12 cellular contexts compared by ENCODE assay signal in the genomic region with DNA sequence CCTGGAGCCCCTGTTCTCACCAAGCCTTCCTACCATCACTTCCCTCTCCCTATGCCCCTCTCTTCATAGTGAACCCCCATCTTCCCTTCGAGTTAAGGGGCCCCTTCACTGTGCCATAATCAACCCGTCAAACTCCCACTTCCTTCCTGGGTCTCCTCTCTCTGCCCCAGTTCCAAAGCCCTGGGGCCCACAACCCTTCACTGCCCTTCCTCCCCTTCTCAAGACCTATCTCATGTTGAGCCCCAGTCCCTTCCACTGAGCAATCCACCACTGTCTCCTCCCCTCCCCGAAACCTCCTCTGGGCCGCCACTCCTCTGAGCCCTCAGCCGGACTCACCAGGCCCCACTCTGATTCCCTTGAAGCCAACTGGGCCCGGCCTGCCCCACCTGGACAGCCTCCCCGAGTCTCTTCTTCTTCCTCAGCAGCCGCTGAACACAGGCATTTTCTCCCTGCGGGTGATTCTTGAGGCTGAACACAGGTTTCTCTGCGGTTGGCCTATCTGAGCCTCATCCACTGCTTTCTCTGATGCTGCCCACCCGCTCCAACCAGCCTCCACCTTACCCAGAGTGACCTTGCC. TPM values are rescaled to one million over a fixed set of nuclear protein-coding genes. Genes with fewer than 3 reads are reported as not detected.
DNase-seq lines count a peak whose midpoint lies in the region; ATAC-seq and TF ChIP-seq lines count a peak whose summit lies in the region.
"Had no signal": no experiment of that assay in that cellular context is flagged by ENCODE, and none has a peak within 500 bp of the region (broad histone marks: within the 10 kb centered on the region; RNA-seq: fewer than 3 reads in every experiment).

No MANE protein-coding gene starts in this region.

- peaks cover 25% of the 10 kb centered on the region for H3K4me1 Mint-ChIP-seq in activated naive CD8-positive, alpha-beta T cell (ENCODE audit: low read depth)
- H3K4me1 Mint-ChIP-seq in activated naive CD8-positive, alpha-beta T cell treated with anti-CD3 and anti-CD28 coated beads, Interleukin-2, amount 50 U/mL, for 24 hours, result peaks cover 23% of the 10 kb centered on the region
- peaks cover 48% of the 10 kb centered on the region for H3K4me1 Mint-ChIP-seq in endodermal cell
- H3K4me1 Mint-ChIP-seq in stimulated activated naive B cell treated with anti-CD40 and anti-IgM and Interleukin-4, amounts not matched to agents 10 μg/mL and 1 μg/mL and 100 μg/mL, for 72 hours, result peaks cover 20% of the 10 kb centered on the region in 2 donors

- H3K4me2 ChIP-seq in OCI-LY7 (ENCODE audit: low read length), result no peak overlapping the region

- no peaks in the 10 kb centered on the region for H3K9me3 ChIP-seq in SK-N-MC (ENCODE audit: low read depth, low read length)
- no peaks in the 10 kb centered on the region for H3K9me3 ChIP-seq in endodermal cell (ENCODE audit: control insufficient read depth, low read length)
- H3K9me3 ChIP-seq in OCI-LY7 (ENCODE audit: low read length), result no peaks in the 10 kb centered on the region

- no peaks in the 10 kb centered on the region for H3K9me3 Mint-ChIP-seq in activated naive CD8-positive, alpha-beta T cell (ENCODE audit: low read depth)
- no peaks in the 10 kb centered on the region for H3K9me3 Mint-ChIP-seq in activated naive CD8-positive, alpha-beta T cell treated with anti-CD3 and anti-CD28 coated beads, Interleukin-2, amount 50 U/mL, for 24 hours
- H3K9me3 Mint-ChIP-seq in endodermal cell, result no peaks in the 10 kb centered on the region
- H3K9me3 Mint-ChIP-seq in stimulated activated naive B cell treated with anti-CD40 and anti-IgM and Interleukin-4, amounts not matched to agents 10 μg/mL and 1 μg/mL and 100 μg/mL, for 72 hours, result no peaks in the 10 kb centered on the region

- intact Hi-C loops in OCI-LY7 (cut with micrococcal nuclease; ENCODE audit: unreplicated experiment), result no loop called here

- POLR2A ChIA-PET in OCI-LY7 (lab: Charles Lee), result no interaction called here

- H3K36me3 Mint-ChIP-seq in activated naive CD8-positive, alpha-beta T cell, result no peaks in the 10 kb centered on the region
- H3K36me3 Mint-ChIP-seq in activated naive CD8-positive, alpha-beta T cell treated with anti-CD3 and anti-CD28 coated beads, Interleukin-2, amount 50 U/mL, for 24 hours (ENCODE audit: low read depth), result no peaks in the 10 kb centered on the region
- H3K36me3 Mint-ChIP-seq in endodermal cell (ENCODE audit: low read depth), result peaks cover 12% of the 10 kb centered on the region
- peaks cover 15% of the 10 kb centered on the region in 2 donors for H3K36me3 Mint-ChIP-seq in stimulated activated naive B cell treated with anti-CD40 and anti-IgM and Interleukin-4, amounts not matched to agents 10 μg/mL and 1 μg/mL and 100 μg/mL, for 72 hours

- H3K27me3 Mint-ChIP-seq in activated naive CD8-positive, alpha-beta T cell, result no peaks in the 10 kb centered on the region
- H3K27me3 Mint-ChIP-seq in activated naive CD8-positive, alpha-beta T cell treated with anti-CD3 and anti-CD28 coated beads, Interleukin-2, amount 50 U/mL, for 24 hours, result no peaks in the 10 kb centered on the region
- no peaks in the 10 kb centered on the region for H3K27me3 Mint-ChIP-seq in endodermal cell (ENCODE audit: insufficient read depth)
- H3K27me3 Mint-ChIP-seq in stimulated activated naive B cell treated with anti-CD40 and anti-IgM and Interleukin-4, amounts not matched to agents 10 μg/mL and 1 μg/mL and 100 μg/mL, for 72 hours, result no peaks in the 10 kb centered on the region

- CTCF ChIA-PET in OCI-LY7 (lab: Charles Lee; ENCODE audit: unreplicated experiment), result no interaction called here

- H3K27ac ChIP-seq in SK-N-MC, result peak overlapping the region; percentile 62; the same call in 1 of the 2 replicates
- peak overlapping the region; percentile 13 for H3K27ac ChIP-seq in endodermal cell (ENCODE audit: low read depth, low read length)
- H3K27ac ChIP-seq in OCI-LY7 (ENCODE audit: low read depth, low read length, poor library complexity, severe bottlenecking), result no peak overlapping the region

- H3K4me3 Mint-ChIP-seq in activated naive CD8-positive, alpha-beta T cell, result no peak overlapping the region
- no peak overlapping the region for H3K4me3 Mint-ChIP-seq in activated naive CD8-positive, alpha-beta T cell treated with anti-CD3 and anti-CD28 coated beads, Interleukin-2, amount 50 U/mL, for 24 hours
- H3K4me3 Mint-ChIP-seq in endodermal cell, result no peak overlapping the region
- H3K4me3 Mint-ChIP-seq in stimulated activated naive B cell treated with anti-CD40 and anti-IgM and Interleukin-4, amounts not matched to agents 10 μg/mL and 1 μg/mL and 100 μg/mL, for 72 hours, result no peak overlapping the region

- WGBS in endodermal cell (ENCODE audit: insufficient coverage in 1 of 2, insufficient read length in 1 of 2), 2 experiments, result 95 to 96% methylated on average over 8 to 11 of the region's 11 CpGs

- no peaks in the 10 kb centered on the region for H4K20me1 ChIP-seq in OCI-LY7 (ENCODE audit: insufficient read depth, low read length)

- no peak overlapping the region for H2AFZ ChIP-seq in OCI-LY7 (ENCODE audit: low read length)

- peak overlapping the region; percentile 51 for H3K27ac Mint-ChIP-seq in activated naive CD8-positive, alpha-beta T cell
- no peak overlapping the region for H3K27ac Mint-ChIP-seq in activated naive CD8-positive, alpha-beta T cell treated with anti-CD3 and anti-CD28 coated beads, Interleukin-2, amount 50 U/mL, for 24 hours
- peak overlapping the region; percentile 32 for H3K27ac Mint-ChIP-seq in endodermal cell
- H3K27ac Mint-ChIP-seq in stimulated activated naive B cell treated with anti-CD40 and anti-IgM and Interleukin-4, amounts not matched to agents 10 μg/mL and 1 μg/mL and 100 μg/mL, for 72 hours, result peak overlapping the region; percentile 65

- no peak for DNase-seq in activated naive CD8-positive, alpha-beta T cell treated with anti-CD3 and anti-CD28 coated beads, Interleukin-2, amount 50 U/mL, for 24 hours
- no peak for DNase-seq in SK-N-MC (ENCODE audit: low read depth, low spot score)
- DNase-seq in endodermal cell, result no peak
- DNase-seq in stimulated activated naive B cell treated with anti-CD40 and anti-IgM and Interleukin-4, amounts not matched to agents 10 μg/mL and 1 μg/mL and 100 μg/mL, for 72 hours, result no peak
- DNase-seq in C1 segment of cervical spinal cord (lab: John Stamatoyannopoulos, UW), result no peak
- no peak for DNase-seq in HPDE6-E6E7 (ENCODE audit: extremely low spot score)
- no peak for DNase-seq in OCI-LY7 (ENCODE audit: low spot score)
- DNase-seq: effector CD8-positive, alpha-beta T cell; NCI-H2029 treated with DMSO at 0.1 percent for 48 hours; retina; stimulated activated CD4-positive, alpha-beta T cell treated with anti-CD3 and anti-CD28 coated beads, Interleukin-1b, Interleukin-23, amount 100 ng/mL, for 48 hours had no signal

- H3K9ac ChIP-seq in SK-N-MC (ENCODE audit: insufficient read length), result no peak overlapping the region
- no peak overlapping the region for H3K9ac ChIP-seq in endodermal cell (ENCODE audit: extremely low read depth, low read length, poor library complexity, severe bottlenecking)

- TF ChIP-seq CTCF in endodermal cell (conservative IDR thresholded peaks at IDR 0.05) (no peak), OCI-LY7 (conservative IDR thresholded peaks at IDR 0.05; ENCODE audit: low read length) (no peak)

- H3K36me3 ChIP-seq in SK-N-MC (ENCODE audit: insufficient read depth, low read length) (no peaks in the 10 kb centered on the region), endodermal cell (ENCODE audit: control insufficient read depth, insufficient read depth, low read length) (peaks cover 17% of the 10 kb centered on the region), OCI-LY7 (ENCODE audit: insufficient read depth, low read length) (no peaks in the 10 kb centered on the region)

- H3K4me1 ChIP-seq in endodermal cell (ENCODE audit: control insufficient read depth, insufficient read depth, low read length), result peaks cover 26% of the 10 kb centered on the region
- H3K4me1 ChIP-seq in OCI-LY7 (ENCODE audit: insufficient read depth, low read length, poor library complexity, severe bottlenecking), result peaks cover 23% of the 10 kb centered on the region

- no peaks in the 10 kb centered on the region for H3K9me2 ChIP-seq in OCI-LY7 (ENCODE audit: insufficient read depth, low read length)

- BruUV-seq in OCI-LY7 (replicated peaks; lab: Mats Ljungman, UMichigan), result no TSS peak

- H3K4me3 ChIP-seq in SK-N-MC (no peak overlapping the region), endodermal cell (ENCODE audit: low read length) (no peak overlapping the region), OCI-LY7 (ENCODE audit: low read depth, low read length, poor library complexity, severe bottlenecking) (no peak overlapping the region)

- no peak for ATAC-seq in activated naive CD8-positive, alpha-beta T cell treated with anti-CD3 and anti-CD28 coated beads, Interleukin-2, amount 50 U/mL, for 24 hours
- ATAC-seq in stimulated activated naive B cell treated with anti-CD40 and anti-IgM and Interleukin-4, amounts not matched to agents 10 μg/mL and 1 μg/mL and 100 μg/mL, for 72 hours (replicated peaks), result no peak

- no peaks in the 10 kb centered on the region for H3K27me3 ChIP-seq in endodermal cell (ENCODE audit: control insufficient read depth, insufficient read depth, low read length, poor library complexity, severe bottlenecking)

- H3K79me2 ChIP-seq in OCI-LY7 (ENCODE audit: insufficient read depth, low read depth, low read length), result no peaks in the 10 kb centered on the region

RNA-seq across cellular contexts. Expression of gene WASF2, which starts 42.2 kb away (rescaled TPM):
- total RNA-seq in endodermal cell (10 to 100 TPM; 90.0 to 98.8 TPM), OCI-LY7 (2022) (106 and 110 TPM in 2 replicates)
- 67.7 TPM for polyA plus RNA-seq in endodermal cell (2013, experiment 1 of 2)
- polyA plus RNA-seq in endodermal cell (2013, experiment 2 of 2), result 64.0 TPM
- total RNA-seq in OCI-LY7 (2014; rRNA removed; shearing (Covaris generic)), result 25.1 and 26.9 TPM in 2 replicates
